17 cellular contexts compared by ENCODE assay signal in the genomic region with DNA sequence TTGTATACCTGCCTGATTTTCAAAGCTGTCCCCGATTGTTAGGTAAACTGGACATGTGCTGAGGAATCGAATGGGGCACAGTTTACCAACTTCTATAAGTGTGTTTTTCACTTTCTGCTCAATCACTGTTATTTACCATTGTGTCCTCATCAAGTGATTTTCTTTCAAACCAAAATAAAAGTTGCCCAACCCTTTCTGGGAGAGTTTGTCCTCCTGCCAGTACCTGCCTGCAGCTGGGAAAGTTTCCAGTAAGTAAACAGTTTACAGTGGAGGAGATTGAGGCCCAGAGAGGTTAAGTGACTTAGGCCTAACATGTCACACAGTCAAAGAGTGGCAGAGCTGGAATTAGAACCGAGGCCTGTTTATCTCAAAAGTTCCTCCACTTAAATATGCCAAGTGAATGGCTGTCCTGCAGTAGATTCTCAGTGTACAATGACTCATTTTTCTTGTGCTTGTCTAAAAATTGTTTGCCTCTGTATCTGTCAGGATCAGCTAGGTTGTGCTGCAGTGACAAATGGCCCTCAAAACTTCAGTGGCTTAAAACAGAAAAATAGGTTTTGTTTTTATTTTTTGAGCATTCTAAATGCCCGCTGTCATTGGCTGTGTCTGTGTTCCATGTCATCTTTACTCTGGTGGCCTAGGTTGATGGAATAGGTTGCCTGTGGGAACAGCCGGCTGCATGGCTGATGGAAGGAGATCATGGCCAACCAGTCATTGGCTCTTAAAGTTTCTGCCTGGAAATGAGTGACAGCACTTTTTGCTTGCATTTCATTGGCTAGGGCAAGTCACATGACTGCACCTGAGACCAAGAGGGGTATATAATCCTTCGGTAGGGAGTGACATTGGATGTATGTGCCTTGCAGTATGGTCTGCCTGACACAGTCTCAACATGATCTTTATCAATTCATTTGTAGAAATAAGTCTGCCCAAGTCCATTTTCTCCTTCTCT.
A peak's percentile ranks its signal among the peaks of the same experiment; 100 is the strongest.
DNase-seq lines count a peak whose midpoint lies in the region; FAIRE-seq and TF ChIP-seq lines count a peak whose summit lies in the region.
"Had no signal": no experiment of that assay in that cellular context is flagged by ENCODE, and none has a peak within 500 bp of the region (broad histone marks: within the 10 kb centered on the region; RNA-seq: fewer than 3 reads in every experiment).

No MANE protein-coding gene starts in this region.

- no peak overlapping the region for H3K4ac ChIP-seq in mesendoderm (ENCODE audit: low read depth, low read length)

- H3K4me3 ChIP-seq in A673 (ENCODE audit: low read depth, low read length, poor library complexity, severe bottlenecking) (no peak overlapping the region), NB4 (ENCODE audit: low read depth, low read length) (no peak overlapping the region), endothelial cell of umbilical vein (replicated peaks in 1 of 3; ENCODE audit: insufficient read depth in 1 of 3, low read depth in 1 of 3, low read length in 3 of 3) (no peak overlapping the region), mesendoderm (ENCODE audit: low read length) (no peak overlapping the region), osteoblast (ENCODE audit: insufficient read depth, low read length) (no peak overlapping the region)
- H3K4me3 ChIP-seq: uterus had no signal

- CTCF ChIA-PET in A673 (lab: Charles Lee) (no interaction called here), endothelial cell of umbilical vein (lab: Charles Lee) (interaction anchor here (1.1 kb wide), 1 partner anchor 27 kb away, joined by 3 read pairs; no protein-coding TSS in a partner anchor)

- no peaks in the 10 kb centered on the region for H3K9me1 ChIP-seq in endothelial cell of umbilical vein (replicated peaks; ENCODE audit: control insufficient read depth, extremely low read depth, insufficient read depth, low read length)

- no peak overlapping the region for H3K9ac ChIP-seq in endothelial cell of umbilical vein (replicated peaks; ENCODE audit: extremely low read depth, insufficient read depth, low read length)
- H3K9ac ChIP-seq in mesendoderm (ENCODE audit: low read length), result no peak overlapping the region

- POLR2A ChIA-PET in A673 (lab: Charles Lee; ENCODE audit: low non-redundant PET) (no interaction called here), endothelial cell of umbilical vein (lab: Charles Lee) (no interaction called here)

- no CpG with 5 or more reads among the region's 6 CpGs for WGBS in mesendoderm (ENCODE audit: extremely low coverage, insufficient coverage, low lambda C conversion rate)

- no peak overlapping the region for H2BK120ac ChIP-seq in mesendoderm (ENCODE audit: low read depth, low read length)

- no peak overlapping the region for H4K8ac ChIP-seq in mesendoderm (ENCODE audit: low read depth, low read length)

- dilution Hi-C loops in endothelial cell of umbilical vein (cut with MboI; ENCODE audit: extremely low pct_ligation_motif_present, low sequenced_read_pairs), result no loop called here

- TF ChIP-seq CTCF in A673 (conservative IDR thresholded peaks at IDR 0.05; ENCODE audit: low read depth, low read length) (no peak), NB4 (IDR thresholded peaks at IDR 0.05; ENCODE audit: low read depth, low read length) (no peak), endothelial cell of umbilical vein (IDR thresholded peaks at IDR 0.05; ENCODE audit: extremely low read depth in 1 of 2, insufficient read depth in 1 of 2, low read depth in 1 of 2, low read length in 2 of 2) (no peak), osteoblast (IDR thresholded peaks at IDR 0.05; ENCODE audit: extremely low read depth, low read depth, low read length) (no peak)

- H3K27me3 ChIP-seq in A673 (replicated peaks; ENCODE audit: insufficient read depth, low read depth, low read length, poor library complexity) (no peaks in the 10 kb centered on the region), endothelial cell of umbilical vein (ENCODE audit: control insufficient read depth in 2 of 2, insufficient read depth in 2 of 2, low read length in 2 of 2) (no peaks in the 10 kb centered on the region), mesendoderm (ENCODE audit: insufficient read depth, low read length, poor library complexity) (no peaks in the 10 kb centered on the region), osteoblast (ENCODE audit: insufficient read depth, low read length) (no peaks in the 10 kb centered on the region)
- H3K27me3 ChIP-seq: uterus had no signal

- H3K36me3 ChIP-seq in A673 (ENCODE audit: insufficient read depth, low read length, poor library complexity, severe bottlenecking) (no peaks in the 10 kb centered on the region), endothelial cell of umbilical vein (ENCODE audit: control insufficient read depth in 2 of 2, extremely low read depth in 1 of 2, insufficient read depth in 2 of 2, low read length in 2 of 2) (peaks cover 0 to 2% of the 10 kb centered on the region in 2 experiments), mesendoderm (ENCODE audit: control insufficient read depth, insufficient read depth, low read length) (no peaks in the 10 kb centered on the region), osteoblast (ENCODE audit: insufficient read depth, low read length) (no peaks in the 10 kb centered on the region)
- H3K36me3 ChIP-seq: uterus had no signal

- H3K79me2 ChIP-seq in endothelial cell of umbilical vein (ENCODE audit: control insufficient read depth, insufficient read depth, low read length), result no peaks in the 10 kb centered on the region
- no peaks in the 10 kb centered on the region for H3K79me2 ChIP-seq in mesendoderm (ENCODE audit: control insufficient read depth, insufficient read depth, low read length)
- H3K79me2 ChIP-seq in osteoblast (ENCODE audit: insufficient read depth, low read length), result no peaks in the 10 kb centered on the region

- FAIRE-seq in endothelial cell of umbilical vein (lab: Jason Lieb, UNC), result peak; percentile 44

- H3K9me3 ChIP-seq in A673 (ENCODE audit: low read depth, low read length, poor library complexity, severe bottlenecking), result no peaks in the 10 kb centered on the region
- no peaks in the 10 kb centered on the region for H3K9me3 ChIP-seq in endothelial cell of umbilical vein (replicated peaks; ENCODE audit: control insufficient read depth, insufficient read depth, low read length)
- no peaks in the 10 kb centered on the region for H3K9me3 ChIP-seq in osteoblast (ENCODE audit: low read depth, low read length)
- H3K9me3 ChIP-seq: uterus had no signal

- no peak overlapping the region for H4K5ac ChIP-seq in mesendoderm (ENCODE audit: low read length)

- H3K23ac ChIP-seq in mesendoderm (ENCODE audit: low read length), result no peak overlapping the region

- no peak overlapping the region for H2BK15ac ChIP-seq in mesendoderm (replicated peaks; ENCODE audit: low read depth)

- BruUV-seq in A673 (replicated peaks; lab: Mats Ljungman, UMichigan) (no TSS peak), endothelial cell of umbilical vein (replicated peaks; lab: Mats Ljungman, UMichigan) (no TSS peak)

- no peak for TF ChIP-seq POLR2A in NB4 (IDR thresholded peaks at IDR 0.05; ENCODE audit: extremely low read depth, insufficient read length)
- no peak for TF ChIP-seq POLR2A in endothelial cell of umbilical vein (IDR thresholded peaks at IDR 0.05; ENCODE audit: low read depth, low read length)

- intact Hi-C loops in A673 (cut with micrococcal nuclease; ENCODE audit: unreplicated experiment) (no loop called here), endothelial cell of umbilical vein (cut with micrococcal nuclease) (no loop called here)

- no peak overlapping the region for H3K56ac ChIP-seq in mesendoderm (ENCODE audit: low read length)

- H3K4me2 ChIP-seq in endothelial cell of umbilical vein (ENCODE audit: insufficient read depth, low read length) (no peak overlapping the region), mesendoderm (ENCODE audit: low read length) (no peak overlapping the region), osteoblast (ENCODE audit: insufficient read depth, low read length) (no peak overlapping the region)

- H3K79me1 ChIP-seq in mesendoderm (ENCODE audit: low read length), result peaks cover 3% of the 10 kb centered on the region

- no peak overlapping the region for H3K27ac ChIP-seq in A673 (ENCODE audit: low read depth, low read length, poor library complexity, severe bottlenecking)
- H3K27ac ChIP-seq in endothelial cell of umbilical vein (ENCODE audit: insufficient read depth, low read depth, low read length), result no peak overlapping the region
- H3K27ac ChIP-seq in mesendoderm (ENCODE audit: low read depth, low read length), result no peak overlapping the region
- no peak overlapping the region for H3K27ac ChIP-seq in osteoblast (ENCODE audit: low read depth, low read length)

- DNase-seq in A673 (ENCODE audit: low spot score) (peak; percentile 28), NB4 (ENCODE audit: low read depth) (peak; percentile 14), endothelial cell of umbilical vein (ENCODE audit: low read depth, low spot score) (no peak), mesendoderm (peak; percentile 32), NCI-H146 treated with DMSO at 0.1 percent for 48 hours (lab: John Stamatoyannopoulos, UW; ENCODE audit: unreplicated experiment) (no peak), D341Med (ENCODE audit: low spot score) (no peak), osteoblast (ENCODE audit: insufficient read length, low spot score, missing footprints) (no peak)
- DNase-seq in effector CD8-positive, alpha-beta T cell (lab: John Stamatoyannopoulos, UW), result no peak
- DNase-seq: activated gamma-delta T cell treated with Interleukin-2 at 50 U/mL for 16 hours, AML-193, DND-41, midbrain, NCI-H1048, NCI-H510A, RPMI8226, T-helper 9 cell, uterus had no signal

- H2AK5ac ChIP-seq in mesendoderm (ENCODE audit: low read length), result no peak overlapping the region

- H4K20me1 ChIP-seq in endothelial cell of umbilical vein (replicated peaks; ENCODE audit: control insufficient read depth, extremely low read depth, insufficient read depth, low read length) (peaks cover 3% of the 10 kb centered on the region), osteoblast (ENCODE audit: insufficient read depth, low read length) (peaks cover 7% of the 10 kb centered on the region)

- H2BK5ac ChIP-seq in mesendoderm (ENCODE audit: low read length), result no peak overlapping the region

- no peak overlapping the region for H2AFZ ChIP-seq in endothelial cell of umbilical vein (ENCODE audit: low read depth, low read length)
- no peak overlapping the region for H2AFZ ChIP-seq in osteoblast (ENCODE audit: low read length)

- H3K18ac ChIP-seq in mesendoderm (ENCODE audit: low read length), result no peak overlapping the region

- H3K4me1 ChIP-seq in A673 (ENCODE audit: insufficient read depth, low read length, poor library complexity, severe bottlenecking), result peaks cover 27% of the 10 kb centered on the region
- H3K4me1 ChIP-seq in endothelial cell of umbilical vein (ENCODE audit: control insufficient read depth, extremely low read depth, insufficient read depth, low read length), result peaks cover 29% of the 10 kb centered on the region
- no peaks in the 10 kb centered on the region for H3K4me1 ChIP-seq in mesendoderm (ENCODE audit: control insufficient read depth, low read depth, low read length)
- no peaks in the 10 kb centered on the region for H3K4me1 ChIP-seq in osteoblast (ENCODE audit: insufficient read depth, low read length)
- H3K4me1 ChIP-seq: uterus had no signal

TF ChIP-seq in endothelial cell of umbilical vein, 7 proteins besides CTCF, POLR2A, EP300 and RAD21 (continues in another document):
- TF ChIP-seq POLR2AphosphoS5 (IDR thresholded peaks at IDR 0.05; ENCODE audit: insufficient read depth, low read depth, low read length) (no peak), FOS (IDR thresholded peaks at IDR 0.05; ENCODE audit: borderline replicate concordance, insufficient read depth, low read length) (no peak)

Comparison
In these comparisons a context has a peak if more than half of its experiments do, and no peak if none do; other contexts are left out.
1. DNase-seq: peak in A673 (single experiment), NB4 (single experiment) and mesendoderm (single experiment); none in endothelial cell of umbilical vein (single experiment), effector CD8-positive, alpha-beta T cell (single experiment), NCI-H146 treated with DMSO at 0.1 percent for 48 hours (single experiment), D341Med (single experiment) and osteoblast (single experiment).